In the genomic region with DNA sequence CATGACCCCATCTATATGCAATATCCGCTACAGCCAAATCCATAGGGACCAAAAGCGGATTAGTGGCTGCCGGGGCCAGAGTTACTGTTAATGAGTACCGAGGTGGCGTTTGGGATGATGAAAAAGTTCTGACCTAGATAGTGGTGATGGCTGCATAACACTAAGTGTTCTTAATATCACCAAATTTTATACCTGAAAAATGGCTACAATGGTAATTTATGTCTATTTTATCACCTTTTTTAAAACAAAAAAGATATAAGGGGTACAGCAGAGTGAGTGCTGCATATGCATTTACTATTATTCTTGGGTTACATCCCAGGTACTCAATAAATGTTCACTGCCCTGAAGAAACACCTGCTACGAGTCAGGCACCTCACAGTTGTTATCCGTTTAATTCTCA, we compare ENCODE assay signal across 24 cellular contexts. TPM values are rescaled to one million over a fixed set of nuclear protein-coding genes. Genes with fewer than 3 reads are reported as not detected.
"Had no signal": no experiment of that assay in that cellular context is flagged by ENCODE, and none has a peak within 500 bp of the region (broad histone marks: within the 10 kb centered on the region; RNA-seq: fewer than 3 reads in every experiment).

No MANE protein-coding gene starts in this region.

- H3K9me3 Mint-ChIP-seq: activated CD4-positive, alpha-beta memory T cell treated with anti-CD3 and anti-CD28 coated beads for 36 hours; activated naive CD8-positive, alpha-beta T cell treated with anti-CD3 and anti-CD28 coated beads, Interleukin-2, amount 50 U/mL, for 24 hours; activated T-helper 1 cell treated with anti-CD3 and anti-CD28 coated beads, Interleukin-12 subunit alpha, Interleukin-12 subunit beta, Interleukin-2, Interleukin-4 antibody, amounts not matched to agents 30 ng/mL and 10 ng/mL and 1 ng/mL, durations not matched to agents 14 hours and 24 hours and 36 hours; central memory CD8-positive, alpha-beta T cell; stimulated activated naive CD8-positive, alpha-beta T cell treated with anti-CD3 and anti-CD28 coated beads, Interleukin-15, Interleukin-2, amounts not matched to agents 100 ng/mL and 50 ng/mL, for 24 hours; T-helper 2 cell treated with Interferon-gamma antibody and Interleukin-4, amounts not matched to agents 5 μg/mL and 100 μg/mL, for 36 hours; WTC11 had no signal

- H3K36me3 Mint-ChIP-seq: activated CD4-positive, alpha-beta memory T cell treated with anti-CD3 and anti-CD28 coated beads for 36 hours; WTC11 had no signal

- FAIRE-seq: small intestine had no signal

- DNase-seq: activated CD4-positive, alpha-beta T cell treated with anti-CD3 and anti-CD28 coated beads for 4 hours; activated T-cell treated with anti-CD3 and anti-CD28 coated beads for 4 hours; gastrocnemius medialis; left ventricle myocardium inferior; mammary epithelial cell; midbrain; small intestine; SW 1271; trophoblast cell had no signal

- H3K4me3 Mint-ChIP-seq: activated CD4-positive, alpha-beta memory T cell treated with anti-CD3 and anti-CD28 coated beads for 36 hours; activated naive CD8-positive, alpha-beta T cell treated with anti-CD3 and anti-CD28 coated beads, Interleukin-2, amount 50 U/mL, for 24 hours; stimulated activated naive CD8-positive, alpha-beta T cell treated with anti-CD3 and anti-CD28 coated beads, Interleukin-15, Interleukin-2, amounts not matched to agents 100 ng/mL and 50 ng/mL, for 24 hours had no signal

- H3K4me3 ChIP-seq: gastrocnemius medialis, suprapubic skin had no signal

- H3K36me3 ChIP-seq: gastrocnemius medialis, left ventricle myocardium inferior, suprapubic skin, vagina had no signal

- H3K27ac ChIP-seq: coronary artery, gastrocnemius medialis, left ventricle myocardium inferior, suprapubic skin, vagina had no signal

- H3K27ac Mint-ChIP-seq: activated CD4-positive, alpha-beta memory T cell treated with anti-CD3 and anti-CD28 coated beads for 36 hours; activated naive CD8-positive, alpha-beta T cell treated with anti-CD3 and anti-CD28 coated beads, Interleukin-2, amount 50 U/mL, for 24 hours; activated T-helper 1 cell treated with anti-CD3 and anti-CD28 coated beads, Interleukin-12 subunit alpha, Interleukin-12 subunit beta, Interleukin-2, Interleukin-4 antibody, amounts not matched to agents 30 ng/mL and 10 ng/mL and 1 ng/mL, durations not matched to agents 14 hours and 24 hours and 36 hours; stimulated activated naive CD8-positive, alpha-beta T cell treated with anti-CD3 and anti-CD28 coated beads, Interleukin-15, Interleukin-2, amounts not matched to agents 100 ng/mL and 50 ng/mL, for 24 hours; T-helper 2 cell treated with Interferon-gamma antibody and Interleukin-4, amounts not matched to agents 5 μg/mL and 100 μg/mL, for 36 hours; WTC11 had no signal

- H3K4me1 Mint-ChIP-seq: central memory CD8-positive, alpha-beta T cell had no signal

- ATAC-seq: esophagus mucosa, gastrocnemius medialis had no signal

- H3K9me3 ChIP-seq: gastrocnemius medialis, left ventricle myocardium inferior, suprapubic skin, vagina had no signal

RNA-seq across cellular contexts. Expression of gene HBQ1, which starts 0.8 kb away (rescaled TPM):
- total RNA-seq: activated CD4-positive, alpha-beta memory T cell treated with anti-CD3 and anti-CD28 coated beads for 36 hours; esophagus mucosa; gastrocnemius medialis; left ventricle myocardium inferior; osteocyte; suprapubic skin; vagina had no signal
- polyA plus RNA-seq: small intestine had no signal

RNA-seq across cellular contexts. Expression of gene HBA1, which starts 3.0 kb away (rescaled TPM):
- total RNA-seq: activated CD4-positive, alpha-beta memory T cell treated with anti-CD3 and anti-CD28 coated beads for 36 hours; activated T-helper 1 cell treated with anti-CD3 and anti-CD28 coated beads, Interleukin-12 subunit alpha, Interleukin-12 subunit beta, Interleukin-2, Interleukin-4 antibody, amounts not matched to agents 30 ng/mL and 10 ng/mL and 1 ng/mL, durations not matched to agents 14 hours and 24 hours and 36 hours; kidney epithelial cell; osteocyte; pulmonary artery endothelial cell had no signal
- polyA plus RNA-seq: neural cell had no signal

RNA-seq across cellular contexts. Expression of gene HBA2, which starts 6.8 kb away (rescaled TPM):
- total RNA-seq: activated CD4-positive, alpha-beta memory T cell treated with anti-CD3 and anti-CD28 coated beads for 36 hours; kidney epithelial cell; mammary epithelial cell; osteocyte; pulmonary artery endothelial cell had no signal
- polyA plus RNA-seq: mammary epithelial cell, neural cell had no signal

RNA-seq across cellular contexts. Expression of gene HBM, which starts 13.7 kb away (rescaled TPM):
- total RNA-seq: activated CD4-positive, alpha-beta memory T cell treated with anti-CD3 and anti-CD28 coated beads for 36 hours; activated T-helper 1 cell treated with anti-CD3 and anti-CD28 coated beads, Interleukin-12 subunit alpha, Interleukin-12 subunit beta, Interleukin-2, Interleukin-4 antibody, amounts not matched to agents 30 ng/mL and 10 ng/mL and 1 ng/mL, durations not matched to agents 14 hours and 24 hours and 36 hours; esophagus mucosa; gastrocnemius medialis; kidney epithelial cell; left ventricle myocardium inferior; mammary epithelial cell; osteocyte; pulmonary artery endothelial cell; suprapubic skin; vagina; WTC11 had no signal
- polyA plus RNA-seq: mammary epithelial cell, neural cell, small intestine had no signal

RNA-seq across cellular contexts. Expression of gene HBZ, which starts 27.0 kb away (rescaled TPM):
- total RNA-seq: activated CD4-positive, alpha-beta memory T cell treated with anti-CD3 and anti-CD28 coated beads for 36 hours; activated T-helper 1 cell treated with anti-CD3 and anti-CD28 coated beads, Interleukin-12 subunit alpha, Interleukin-12 subunit beta, Interleukin-2, Interleukin-4 antibody, amounts not matched to agents 30 ng/mL and 10 ng/mL and 1 ng/mL, durations not matched to agents 14 hours and 24 hours and 36 hours; esophagus mucosa; gastrocnemius medialis; kidney epithelial cell; left ventricle myocardium inferior; mammary epithelial cell; osteocyte; pulmonary artery endothelial cell; suprapubic skin; vagina had no signal
- polyA plus RNA-seq: mammary epithelial cell, neural cell, small intestine had no signal
